7 cellular contexts compared by ENCODE assay signal in the genomic region with DNA sequence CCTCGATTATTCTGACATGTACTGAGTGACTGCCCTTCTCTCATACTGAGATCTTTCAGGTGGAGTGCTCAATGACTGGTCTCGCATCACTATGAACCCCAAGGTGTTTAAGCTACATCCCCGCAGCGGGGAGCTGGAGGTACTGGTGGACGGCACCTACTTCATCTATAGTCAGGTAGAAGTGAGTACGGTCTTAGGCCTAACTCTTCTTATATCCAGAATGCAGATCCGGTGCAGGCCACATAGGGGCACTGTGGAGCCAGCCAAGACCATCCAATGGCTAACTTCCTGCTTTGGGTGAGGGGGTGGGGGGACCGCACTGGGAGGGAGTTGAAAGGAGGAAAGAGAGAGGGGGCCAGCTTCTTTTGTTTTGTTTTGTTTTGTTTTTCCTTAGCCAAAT. TPM values are rescaled to one million over a fixed set of nuclear protein-coding genes. Genes with fewer than 3 reads are reported as not detected.
A peak's percentile ranks its signal among the peaks of the same experiment; 100 is the strongest.
DNase-seq lines count a peak whose midpoint lies in the region; ATAC-seq and TF ChIP-seq lines count a peak whose summit lies in the region.

No MANE protein-coding gene starts in this region.

- no peaks in the 10 kb centered on the region for H4K20me1 ChIP-seq in hepatocyte (ENCODE audit: insufficient read depth, poor library complexity, severe bottlenecking)

- no peak overlapping the region for H3K27ac Mint-ChIP-seq in activated CD4-positive, alpha-beta memory T cell treated with anti-CD3 and anti-CD28 coated beads, Interleukin-2, amount 10 ng/mL, durations not matched to agents 7 days and 5 days

- H3K27ac ChIP-seq in hepatocyte (no peak overlapping the region), thoracic aorta (no peak overlapping the region)

- POLR2A ChIA-PET in activated CD4-positive, alpha-beta memory T cell treated with anti-CD3 and anti-CD28 coated beads, Interleukin-2, amount 10 ng/mL, durations not matched to agents 7 days and 5 days (lab: Charles Lee): no interaction called here

- H2AFZ ChIP-seq in hepatocyte: no peak overlapping the region

- H3K27me3 Mint-ChIP-seq in activated CD4-positive, alpha-beta memory T cell treated with anti-CD3 and anti-CD28 coated beads, Interleukin-2, amount 10 ng/mL, durations not matched to agents 7 days and 5 days: no peaks in the 10 kb centered on the region

- peaks cover 23% of the 10 kb centered on the region for H3K4me1 Mint-ChIP-seq in activated CD4-positive, alpha-beta memory T cell treated with anti-CD3 and anti-CD28 coated beads, Interleukin-2, amount 10 ng/mL, durations not matched to agents 7 days and 5 days

- no peaks in the 10 kb centered on the region for H3K27me3 ChIP-seq in hepatocyte
- H3K27me3 ChIP-seq in thoracic aorta (replicated peaks; ENCODE audit: insufficient read depth): no peaks in the 10 kb centered on the region

- H3K4me1 ChIP-seq in hepatocyte (ENCODE audit: insufficient read depth): no peaks in the 10 kb centered on the region
- no peaks in the 10 kb centered on the region for H3K4me1 ChIP-seq in thoracic aorta (ENCODE audit: control insufficient read depth in 1 of 2, low read depth in 2 of 2)

- H3K4me3 ChIP-seq in hepatocyte: no peak overlapping the region
- H3K4me3 ChIP-seq in thoracic aorta: no peak overlapping the region

- no peak overlapping the region for H3K4me3 Mint-ChIP-seq in activated CD4-positive, alpha-beta memory T cell treated with anti-CD3 and anti-CD28 coated beads, Interleukin-2, amount 10 ng/mL, durations not matched to agents 7 days and 5 days

- no peak overlapping the region for H3K4me2 ChIP-seq in hepatocyte

- no peaks in the 10 kb centered on the region for H3K9me3 Mint-ChIP-seq in activated CD4-positive, alpha-beta memory T cell treated with anti-CD3 and anti-CD28 coated beads, Interleukin-2, amount 10 ng/mL, durations not matched to agents 7 days and 5 days

- ATAC-seq in GM18868 (IDR thresholded peaks at IDR 0.05; ENCODE audit: unreplicated experiment) (peak; percentile 77), thoracic aorta (ENCODE audit: insufficient number of reproducible peaks, low FRiP score, low read depth) (no peak)

- TF ChIP-seq RAD21 in Ishikawa (IDR thresholded peaks at IDR 0.05; ENCODE audit: low read depth): peak; percentile 66

- H3K9me2 ChIP-seq in hepatocyte (replicated peaks; ENCODE audit: insufficient read depth): no peaks in the 10 kb centered on the region

- DNase-seq in DMS114 treated with DMSO at 0.1 percent for 48 hours (lab: John Stamatoyannopoulos, UW; ENCODE audit: unreplicated experiment) (peak; percentile 17), hepatocyte (ENCODE audit: low spot score) (no peak), thoracic aorta (ENCODE audit: low spot score) (no peak), 8988T (no peak)
- DNase-seq in activated CD4-positive, alpha-beta memory T cell treated with anti-CD3 and anti-CD28 coated beads, Interleukin-2, amount 10 ng/mL, durations not matched to agents 7 days and 5 days: peak; percentile 39

- H3K9me3 ChIP-seq in hepatocyte (ENCODE audit: low read depth) (no peaks in the 10 kb centered on the region), thoracic aorta (no peaks in the 10 kb centered on the region)

- CTCF ChIA-PET in activated CD4-positive, alpha-beta memory T cell treated with anti-CD3 and anti-CD28 coated beads, Interleukin-2, amount 10 ng/mL, durations not matched to agents 7 days and 5 days (lab: Charles Lee): interaction anchor here (5.4 kb wide), 1 partner anchor 64 kb away, joined by 30 read pairs; no protein-coding TSS in a partner anchor

- TF ChIP-seq CTCF in hepatocyte (IDR thresholded peaks at IDR 0.05; ENCODE audit: poor library complexity) (peak; percentile 42), thoracic aorta (IDR thresholded peaks at IDR 0.05) (peak; percentile 17)

- H3K36me3 Mint-ChIP-seq in activated CD4-positive, alpha-beta memory T cell treated with anti-CD3 and anti-CD28 coated beads, Interleukin-2, amount 10 ng/mL, durations not matched to agents 7 days and 5 days (ENCODE audit: low read depth): no peaks in the 10 kb centered on the region

- H3K36me3 ChIP-seq in hepatocyte (replicated peaks; ENCODE audit: insufficient read depth, low read depth) (no peaks in the 10 kb centered on the region), thoracic aorta (no peaks in the 10 kb centered on the region)

- H3K79me2 ChIP-seq in hepatocyte: no peaks in the 10 kb centered on the region

- TF ChIP-seq EP300 in Ishikawa (IDR thresholded peaks at IDR 0.05; ENCODE audit: borderline replicate concordance): no peak

- 75% methylated on average over 8 of the region's 8 CpGs for WGBS in hepatocyte (ENCODE audit: low lambda C conversion rate, missing lambda C conversion rate)

TF ChIP-seq in Ishikawa, 13 proteins besides CTCF, POLR2A, EP300 and RAD21:
- TF ChIP-seq MAX (IDR thresholded peaks at IDR 0.05) (no peak), CEBPB (IDR thresholded peaks at IDR 0.05) (no peak), TEAD4 (IDR thresholded peaks at IDR 0.05) (no peak), YY1 (IDR thresholded peaks at IDR 0.05; ENCODE audit: low read depth) (no peak), FOXM1 (IDR thresholded peaks at IDR 0.05; ENCODE audit: borderline replicate concordance, low read depth) (no peak), NFIC (IDR thresholded peaks at IDR 0.05) (no peak), CREB1 (IDR thresholded peaks at IDR 0.05; ENCODE audit: low read depth) (no peak), ZBTB7A (IDR thresholded peaks at IDR 0.05; ENCODE audit: low read depth) (no peak), TAF1 (IDR thresholded peaks at IDR 0.05; ENCODE audit: low read depth) (no peak), EGR1 (IDR thresholded peaks at IDR 0.05) (no peak), TCF12 (IDR thresholded peaks at IDR 0.05; ENCODE audit: low read depth) (no peak)
- TF ChIP-seq, protein P1, sequence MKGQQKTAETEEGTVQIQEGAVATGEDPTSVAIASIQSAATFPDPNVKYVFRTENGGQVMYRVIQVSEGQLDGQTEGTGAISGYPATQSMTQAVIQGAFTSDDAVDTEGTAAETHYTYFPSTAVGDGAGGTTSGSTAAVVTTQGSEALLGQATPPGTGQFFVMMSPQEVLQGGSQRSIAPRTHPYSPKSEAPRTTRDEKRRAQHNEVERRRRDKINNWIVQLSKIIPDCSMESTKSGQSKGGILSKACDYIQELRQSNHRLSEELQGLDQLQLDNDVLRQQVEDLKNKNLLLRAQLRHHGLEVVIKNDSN (IDR thresholded peaks at IDR 0.05): no peak
- TF ChIP-seq, protein P2, sequence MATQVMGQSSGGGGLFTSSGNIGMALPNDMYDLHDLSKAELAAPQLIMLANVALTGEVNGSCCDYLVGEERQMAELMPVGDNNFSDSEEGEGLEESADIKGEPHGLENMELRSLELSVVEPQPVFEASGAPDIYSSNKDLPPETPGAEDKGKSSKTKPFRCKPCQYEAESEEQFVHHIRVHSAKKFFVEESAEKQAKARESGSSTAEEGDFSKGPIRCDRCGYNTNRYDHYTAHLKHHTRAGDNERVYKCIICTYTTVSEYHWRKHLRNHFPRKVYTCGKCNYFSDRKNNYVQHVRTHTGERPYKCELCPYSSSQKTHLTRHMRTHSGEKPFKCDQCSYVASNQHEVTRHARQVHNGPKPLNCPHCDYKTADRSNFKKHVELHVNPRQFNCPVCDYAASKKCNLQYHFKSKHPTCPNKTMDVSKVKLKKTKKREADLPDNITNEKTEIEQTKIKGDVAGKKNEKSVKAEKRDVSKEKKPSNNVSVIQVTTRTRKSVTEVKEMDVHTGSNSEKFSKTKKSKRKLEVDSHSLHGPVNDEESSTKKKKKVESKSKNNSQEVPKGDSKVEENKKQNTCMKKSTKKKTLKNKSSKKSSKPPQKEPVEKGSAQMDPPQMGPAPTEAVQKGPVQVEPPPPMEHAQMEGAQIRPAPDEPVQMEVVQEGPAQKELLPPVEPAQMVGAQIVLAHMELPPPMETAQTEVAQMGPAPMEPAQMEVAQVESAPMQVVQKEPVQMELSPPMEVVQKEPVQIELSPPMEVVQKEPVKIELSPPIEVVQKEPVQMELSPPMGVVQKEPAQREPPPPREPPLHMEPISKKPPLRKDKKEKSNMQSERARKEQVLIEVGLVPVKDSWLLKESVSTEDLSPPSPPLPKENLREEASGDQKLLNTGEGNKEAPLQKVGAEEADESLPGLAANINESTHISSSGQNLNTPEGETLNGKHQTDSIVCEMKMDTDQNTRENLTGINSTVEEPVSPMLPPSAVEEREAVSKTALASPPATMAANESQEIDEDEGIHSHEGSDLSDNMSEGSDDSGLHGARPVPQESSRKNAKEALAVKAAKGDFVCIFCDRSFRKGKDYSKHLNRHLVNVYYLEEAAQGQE (IDR thresholded peaks at IDR 0.05; ENCODE audit: low read depth): no peak

RNA-seq across cellular contexts. Expression of gene AWAT2, which starts 16.4 kb away (rescaled TPM):
- not detected for total RNA-seq in activated CD4-positive, alpha-beta memory T cell treated with anti-CD3 and anti-CD28 coated beads, Interleukin-2, amount 10 ng/mL, durations not matched to agents 7 days and 5 days
- total RNA-seq in hepatocyte (not detected in 2 replicates), thoracic aorta (not detected)
- not detected in 2 replicates for polyA plus RNA-seq in hepatocyte

RNA-seq across cellular contexts. Expression of gene OTUD6A, which starts 28.9 kb away (rescaled TPM):
- not detected for total RNA-seq in activated CD4-positive, alpha-beta memory T cell treated with anti-CD3 and anti-CD28 coated beads, Interleukin-2, amount 10 ng/mL, durations not matched to agents 7 days and 5 days
- total RNA-seq in hepatocyte (not detected in 2 replicates), thoracic aorta (not detected)
- polyA plus RNA-seq in hepatocyte: not detected in 2 replicates

Comparison
In these comparisons a context has a peak if more than half of its experiments do, and no peak if none do; other contexts are left out.
1. DNase-seq: peak in DMS114 treated with DMSO at 0.1 percent for 48 hours (single experiment) and activated CD4-positive, alpha-beta memory T cell treated with anti-CD3 and anti-CD28 coated beads, Interleukin-2, amount 10 ng/mL, durations not matched to agents 7 days and 5 days (single experiment); none in hepatocyte (single experiment), thoracic aorta (single experiment) and 8988T (single experiment).